8 cellular contexts compared by ENCODE assay signal in genomic region chr16:1971678-1972489, GRCh38. TPM values are rescaled to one million over a fixed set of nuclear protein-coding genes. Genes with fewer than 3 reads are reported as not detected.
A peak's percentile ranks its signal among the peaks of the same experiment; 100 is the strongest.
DNase-seq lines count a peak whose midpoint lies in the region; ATAC-seq, FAIRE-seq and TF ChIP-seq lines count a peak whose summit lies in the region.

Gene TBL3, plus strand, starts transcription at chr16:1972053. Its CDS starts 112 bp downstream, at chr16:1972165.

- peak within 1 kb of the TSS; percentile 86 for H3K9ac ChIP-seq in smooth muscle cell (ENCODE audit: low read depth)

- H3K4me1 ChIP-seq in smooth muscle cell (ENCODE audit: low read depth) = peaks cover 5% of the 10 kb centered on the region

- peak within 1 kb of the TSS; percentile 40 for H2AFZ ChIP-seq in smooth muscle cell (ENCODE audit: low read depth)

- peak within 1 kb of the TSS; percentile 66 for H3K4me3 ChIP-seq in AG04450 (ENCODE audit: low read depth, low read length)
- peak within 1 kb of the TSS; percentile 99 for H3K4me3 ChIP-seq in bronchial epithelial cell (ENCODE audit: low read depth, low read length)
- peak within 1 kb of the TSS; percentile 79 for H3K4me3 ChIP-seq in smooth muscle cell

- H3K27ac Mint-ChIP-seq in WTC11 (peak within 1 kb of the TSS; percentile 99), immature natural killer cell (peak within 1 kb of the TSS; percentile 94 to 100 (median 98))

- TF ChIP-seq CTCF in AG04450 (IDR thresholded peaks at IDR 0.05; ENCODE audit: low read depth, low read length) (no peak), WTC11 (IDR thresholded peaks at IDR 0.05) (no peak), bronchial epithelial cell (IDR thresholded peaks at IDR 0.05; ENCODE audit: insufficient read depth, low read length, severe bottlenecking) (no peak), smooth muscle cell (IDR thresholded peaks at IDR 0.05; ENCODE audit: borderline replicate concordance, insufficient read depth, poor library complexity, severe bottlenecking) (no peak)

- WGBS in smooth muscle cell (ENCODE audit: low lambda C conversion rate) = 1% methylated on average over 77 of the region's 87 CpGs

- peak within 1 kb of the TSS; percentile 85 for H3K4me2 ChIP-seq in smooth muscle cell

- no peaks in the 10 kb centered on the region for H3K9me3 Mint-ChIP-seq in WTC11
- peaks cover 0 to 2% (median 0%) of the 10 kb centered on the region in 6 donors for H3K9me3 Mint-ChIP-seq in immature natural killer cell

- peaks cover 10% of the 10 kb centered on the region for H3K36me3 Mint-ChIP-seq in WTC11
- peaks cover 0 to 8% (median 4%) of the 10 kb centered on the region in 3 donors for H3K36me3 Mint-ChIP-seq in immature natural killer cell

- H3K27ac ChIP-seq in AG04450 (ENCODE audit: low read depth, low read length) (peak within 1 kb of the TSS; percentile 92), smooth muscle cell (ENCODE audit: low read depth) (peak within 1 kb of the TSS; percentile 77)

- DNase-seq in AG04450 (ENCODE audit: low read depth, low spot score) = peak; percentile 83
- DNase-seq in NCI-H2227 (lab: John Stamatoyannopoulos, UW; ENCODE audit: unreplicated experiment) = peak; percentile 98
- peak; percentile 92 for DNase-seq in WTC11 (ENCODE audit: low spot score)
- peak; percentile 79 for DNase-seq in bronchial epithelial cell (ENCODE audit: low read depth)
- peak; percentile 97 to 98 (median 98) for DNase-seq in immature natural killer cell
- DNase-seq in smooth muscle cell (lab: John Stamatoyannopoulos, UW; ENCODE audit: unreplicated experiment) = peak; percentile 81

- POLR2A ChIA-PET in AG04450 (lab: Yijun Ruan, JAX) = interaction anchor here (0.7 to 1.6 kb wide), 8 partner anchors 8 to 238 kb away, joined by 3 to 10 read pairs (median 4); partner anchors contain the start of genes BRICD5, GFER, NTHL1 and TRAF7
- POLR2A ChIA-PET in WTC11 (lab: Charles Lee) = interaction anchor here (0.9 to 2.6 kb wide), 6 partner anchors 11 to 189 kb away, joined by 3 to 10 read pairs (median 3); partner anchors contain the start of genes NUBP2, SPSB3, TRAF7 and TSC2

- no peaks in the 10 kb centered on the region for H4K20me1 ChIP-seq in smooth muscle cell (ENCODE audit: low read depth)

- FAIRE-seq in bronchial epithelial cell (lab: Jason Lieb, UNC) = no peak

- CTCF ChIA-PET in AG04450 (lab: Charles Lee) (interaction anchor here (0.6 kb wide), 1 partner anchor 464 kb away, joined by 3 read pairs; no protein-coding TSS in a partner anchor), WTC11 (lab: Charles Lee) (interaction anchor here (0.5 to 1.4 kb wide), 10 partner anchors 26 to 1191 kb away, joined by 3 to 9 read pairs (median 3); partner anchors contain the start of gene PGP)

- H3K9me3 ChIP-seq in AG04450 (ENCODE audit: control insufficient read depth, insufficient read depth, low read length) = no peaks in the 10 kb centered on the region; the same call in 1 of the 2 replicates
- H3K9me3 ChIP-seq in smooth muscle cell (replicated peaks; ENCODE audit: low read depth) = no peaks in the 10 kb centered on the region

- H3K79me2 ChIP-seq in smooth muscle cell (ENCODE audit: low read depth) = peaks cover 18% of the 10 kb centered on the region

- H3K4me1 Mint-ChIP-seq in WTC11 (peaks cover 15% of the 10 kb centered on the region), immature natural killer cell (peaks cover 20 to 21% of the 10 kb centered on the region in 2 donors)

- no peaks in the 10 kb centered on the region for H3F3A ChIP-seq in smooth muscle cell (ENCODE audit: low read depth)

- H3K27me3 ChIP-seq in AG04450 (ENCODE audit: control insufficient read depth, insufficient read depth, low read length) (no peaks in the 10 kb centered on the region), bronchial epithelial cell (ENCODE audit: control insufficient read depth, insufficient read depth, low read length) (no peaks in the 10 kb centered on the region), smooth muscle cell (ENCODE audit: low read depth) (no peaks in the 10 kb centered on the region)

- H3K27me3 Mint-ChIP-seq in WTC11 (ENCODE audit: low read depth) (no peaks in the 10 kb centered on the region), immature natural killer cell (ENCODE audit: low read depth in 3 of 3) (peaks cover 6 to 12% (median 8%) of the 10 kb centered on the region in 3 donors)

- ATAC-seq in GM18870 (IDR thresholded peaks at IDR 0.05; ENCODE audit: unreplicated experiment) = peak; percentile 43
- peak; percentile 76 for ATAC-seq in HG03108 (IDR thresholded peaks at IDR 0.05; ENCODE audit: unreplicated experiment)
- ATAC-seq in WTC11 = peak; percentile 88

- H3K36me3 ChIP-seq in bronchial epithelial cell (ENCODE audit: control insufficient read depth, insufficient read depth, low read length) = peaks cover 16% of the 10 kb centered on the region
- H3K36me3 ChIP-seq in smooth muscle cell (ENCODE audit: low read depth) = no peaks in the 10 kb centered on the region

- H3K4me3 Mint-ChIP-seq in WTC11 (peak within 1 kb of the TSS; percentile 98), immature natural killer cell (peak within 1 kb of the TSS; percentile 94 to 98 (median 96))

TF ChIP-seq in WTC11, 78 proteins besides CTCF, POLR2A, EP300 and RAD21 (continues in another document):
- TF ChIP-seq FOXP1 (CRISPR knock-in tag; IDR thresholded peaks at IDR 0.05; ENCODE audit: borderline replicate concordance) (peak; percentile 89), TEAD4 (CRISPR knock-in tag; IDR thresholded peaks at IDR 0.05) (0 out of 2 replicates have a peak, but pooled peaks have one; percentile 44), ZNF232 (CRISPR knock-in tag; IDR thresholded peaks at IDR 0.05) (peak; percentile 90), CREM (CRISPR knock-in tag; IDR thresholded peaks at IDR 0.05) (peak; percentile 100), MLX (CRISPR knock-in tag; IDR thresholded peaks at IDR 0.05) (no peak), ZBTB21 (CRISPR knock-in tag; IDR thresholded peaks at IDR 0.05; ENCODE audit: borderline replicate concordance) (peak; percentile 93; the same call in 1 of the 2 replicates), NFATC4 (CRISPR knock-in tag; IDR thresholded peaks at IDR 0.05) (no peak), NFE2L1 (CRISPR knock-in tag; IDR thresholded peaks at IDR 0.05) (peak; percentile 34; the same call in 1 of the 2 replicates), ARID4B (CRISPR knock-in tag; IDR thresholded peaks at IDR 0.05; ENCODE audit: borderline replicate concordance) (peak; percentile 96)

RNA-seq across cellular contexts. Expression of gene TBL3, which starts in this region (rescaled TPM):
- polyA plus RNA-seq in AG04450 (2011; rRNA removed) = 13.7 and 24.8 TPM in 2 replicates
- 22.7 and 31.8 TPM in 2 replicates for polyA minus RNA-seq in AG04450 (2011; rRNA and poly(A)+ RNA removed)
- total RNA-seq in WTC11 (2021) = 67.6 to 73.4 TPM (median 71.3 TPM) in 3 replicates
- total RNA-seq in bronchial epithelial cell = 38.5 and 44.5 TPM in 2 replicates
- 10 to 100 TPM; 34.4 to 66.1 (median 59.8) TPM for polyA plus RNA-seq in immature natural killer cell
- 25.8 and 28.5 TPM in 2 replicates for total RNA-seq in smooth muscle cell
- 62.0 and 81.7 TPM in 2 replicates for polyA plus RNA-seq in smooth muscle cell

Comparison
In these comparisons a context has a peak if more than half of its experiments do, and no peak if none do; other contexts are left out.
1. Peak in every context shown above with its lines: DNase-seq, ATAC-seq, H3K4me3 ChIP-seq and H3K27ac ChIP-seq.